In the genomic region with DNA sequence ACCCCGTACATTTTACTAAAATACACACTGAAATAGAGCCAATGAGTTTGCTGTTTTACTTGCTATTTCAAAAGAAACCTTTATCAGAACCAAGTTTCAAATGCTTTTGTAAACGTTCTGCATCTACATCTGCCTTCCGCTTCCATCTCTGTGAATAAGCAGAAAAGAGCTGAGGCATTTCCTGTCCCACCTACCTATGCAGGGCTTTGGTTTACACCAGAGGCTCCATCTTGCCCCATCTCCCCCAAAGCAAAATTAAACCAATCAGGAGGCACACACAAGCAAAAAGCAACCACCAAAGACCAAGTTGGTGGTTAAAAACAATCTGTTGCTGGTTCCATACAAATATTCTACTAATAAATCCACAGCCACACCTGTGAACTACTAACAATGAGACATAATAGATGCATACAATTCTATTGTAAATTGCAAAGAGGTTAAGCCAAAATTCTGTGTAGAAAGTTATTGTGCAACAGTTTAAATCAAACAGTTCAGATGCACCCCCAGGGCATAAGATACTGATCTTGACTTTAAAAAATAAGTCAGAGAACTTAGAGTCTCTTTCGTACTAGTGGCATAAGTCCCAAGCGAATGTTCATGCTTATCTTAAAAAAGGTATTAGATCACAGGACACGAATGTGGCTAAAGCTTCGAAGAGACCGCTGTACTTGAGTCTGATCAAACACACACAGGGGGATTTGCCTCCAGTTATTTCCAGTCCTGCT, we compare ENCODE assay signal across 23 cellular contexts.
"Had no signal": no experiment of that assay in that cellular context is flagged by ENCODE, and none has a peak within 500 bp of the region (broad histone marks: within the 10 kb centered on the region; RNA-seq: fewer than 3 reads in every experiment).

No MANE protein-coding gene starts in this region.

- FAIRE-seq: endothelial cell of umbilical vein, pancreas had no signal

- H3K36me3 ChIP-seq: gastrocnemius medialis, pancreas, vagina had no signal

- H3K4me3 ChIP-seq: body of pancreas, esophagus muscularis mucosa, gastrocnemius medialis, pancreas, transverse colon, vagina had no signal

- H3K4me1 ChIP-seq: body of pancreas, gastrocnemius medialis, pancreas, vagina had no signal

- H3K27me3 ChIP-seq: body of pancreas, esophagus muscularis mucosa, gastrocnemius medialis, pancreas, transverse colon, vagina had no signal

- DNase-seq: activated CD4-positive, alpha-beta T cell treated with anti-CD3 and anti-CD28 coated beads for 4 hours; activated CD4-positive, alpha-beta T cell treated with anti-CD3 and anti-CD28 coated beads, Interleukin-2, amount 50 U/mL, for 48 hours; activated CD4-positive, CD25-positive, alpha-beta regulatory T cell; activated gamma-delta T cell; anterior cingulate cortex; body of pancreas; caudate nucleus; dermis blood vessel endothelial cell; effector memory CD4-positive, alpha-beta T cell; gastrocnemius medialis; hippocampal formation; left ventricle myocardium superior; mammary epithelial cell; nephron progenitor cell; pancreas; right cardiac atrium; stimulated activated CD4-positive, alpha-beta T cell treated with anti-CD3 and anti-CD28 coated beads, Interleukin-12 subunit alpha, Interleukin-12 subunit beta, amount 100 ng/mL, for 4 hours; stimulated activated CD4-positive, alpha-beta T cell treated with anti-CD3 and anti-CD28 coated beads, Interleukin-4, amount 100 ng/mL, for 4 hours; stimulated activated naive CD8-positive, alpha-beta T cell treated with anti-CD3 and anti-CD28 coated beads, Interleukin-15, Interleukin-2, amounts not matched to agents 100 U/mL and 50 U/mL, for 24 hours; transverse colon had no signal

- H3K27ac ChIP-seq: body of pancreas, esophagus muscularis mucosa, gastrocnemius medialis, pancreas, transverse colon, vagina had no signal

- ATAC-seq: body of pancreas; gastrocnemius medialis; left ventricle myocardium superior; pancreas; right cardiac atrium; stimulated activated naive CD8-positive, alpha-beta T cell treated with anti-CD3 and anti-CD28 coated beads, Interleukin-15, Interleukin-2, amounts not matched to agents 100 U/mL and 50 U/mL, for 24 hours had no signal

- H3K9me3 ChIP-seq: body of pancreas, esophagus muscularis mucosa, gastrocnemius medialis, pancreas, transverse colon, vagina had no signal
